In genomic region chr10:48750991-48751390, GRCh38 we compare ENCODE assay signal across 26 cellular contexts.
"Had no signal": no experiment of that assay in that cellular context is flagged by ENCODE, and none has a peak within 500 bp of the region (broad histone marks: within the 10 kb centered on the region; RNA-seq: fewer than 3 reads in every experiment).

No MANE protein-coding gene starts in this region.

- ATAC-seq: esophagus mucosa, foreskin keratinocyte, gastroesophageal sphincter, heart right ventricle, left cardiac atrium, left lung, natural killer cell, pancreas, right lobe of liver had no signal

- H3K4me1 Mint-ChIP-seq: endodermal cell, natural killer cell had no signal

- DNase-seq: dorsolateral prefrontal cortex; effector CD8-positive, alpha-beta T cell; foreskin keratinocyte; glutamatergic neuron; heart right ventricle; hippocampal formation; left cardiac atrium; left lung; mammary epithelial cell; natural killer cell; occipital lobe; pancreas; retina; right lobe of liver; small intestine; stimulated activated CD4-positive, alpha-beta T cell treated with anti-CD3 and anti-CD28 coated beads, Interleukin-15, amount 100 ng/mL, for 24 hours; stimulated activated CD4-positive, alpha-beta T cell treated with anti-CD3 and anti-CD28 coated beads, Interleukin-2, amount 100 ng/mL, for 48 hours; stimulated activated naive CD4-positive, alpha-beta T cell treated with Interleukin-2 at 50 U/mL for 16 hours; stomach; thyroid gland; trophoblast cell had no signal

- H3K36me3 Mint-ChIP-seq: natural killer cell had no signal

- FAIRE-seq: colon, islet of Langerhans, pancreas, small intestine had no signal

- H3K27ac Mint-ChIP-seq: endodermal cell, natural killer cell had no signal

- H3K4me3 Mint-ChIP-seq: endodermal cell, natural killer cell had no signal

- H3K9me3 Mint-ChIP-seq: endodermal cell had no signal
